35 cellular contexts compared by ENCODE assay signal in the genomic region with DNA sequence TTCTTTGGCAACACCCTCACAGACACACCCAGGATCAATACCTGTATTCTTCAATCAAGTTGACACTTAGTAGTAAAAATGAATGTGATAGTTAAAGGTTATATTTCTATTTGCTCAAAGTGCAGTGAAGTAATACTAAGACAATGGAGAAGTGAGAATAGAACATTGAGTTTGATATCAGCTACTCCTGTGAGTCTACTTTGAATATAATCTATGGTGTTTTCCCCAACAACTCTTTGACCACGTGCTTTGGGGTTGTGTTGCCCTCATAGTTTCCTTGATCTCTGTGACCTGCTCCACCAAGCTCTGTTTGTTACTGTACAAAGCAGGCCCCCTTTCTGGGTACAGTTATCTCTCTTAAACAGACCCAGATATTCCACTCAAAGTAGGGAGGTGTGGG.
"Had no signal": no experiment of that assay in that cellular context is flagged by ENCODE, and none has a peak within 500 bp of the region (broad histone marks: within the 10 kb centered on the region; RNA-seq: fewer than 3 reads in every experiment).

No MANE protein-coding gene starts in this region.

- DNase-seq: Karpas-422, Kasumi-1, KG1, MG63, MM.1S, MV-4-11, NCI-H1048, NCI-H1092, NCI-H1092 treated with DMSO at 0.1 percent for 48 hours, NCI-H1105, NCI-H1105 treated with DMSO at 0.1 percent for 48 hours, NCI-H1417, NCI-H1417 treated with DMSO at 0.1 percent for 48 hours, NCI-H1436, NCI-H1436 treated with DMSO at 0.1 percent for 48 hours, NCI-H146, NCI-H1694, NCI-H1694 treated with DMSO at 0.1 percent for 48 hours, NCI-H187, NCI-H187 treated with DMSO at 0.1 percent for 48 hours, NCI-H1930, NCI-H2029, NCI-H2029 treated with DMSO at 0.1 percent for 48 hours, NCI-H2081, NCI-H2081 treated with DMSO at 0.1 percent for 48 hours, NCI-H2107, NCI-H2171, NCI-H2171 treated with DMSO at 0.1 percent for 48 hours, NCI-H2227 treated with DMSO at 0.1 percent for 48 hours, NCI-H226, NCI-H345, NCI-H446, NCI-H446 treated with DMSO at 0.1 percent for 48 hours, NCI-H510A, NCI-H510A treated with DMSO at 0.1 percent for 48 hours had no signal
